8 cellular contexts compared by ENCODE assay signal in genomic region chr13:31742102-31742695, GRCh38. TPM values are rescaled to one million over a fixed set of nuclear protein-coding genes. Genes with fewer than 3 reads are reported as not detected.
DNase-seq lines count a peak whose midpoint lies in the region; ATAC-seq, FAIRE-seq and TF ChIP-seq lines count a peak whose summit lies in the region.

No MANE protein-coding gene starts in this region.

- peak; percentile 14 to 50 for DNase-seq in A549 (ENCODE audit: low read depth in 1 of 2, low spot score in 1 of 2)
- DNase-seq in GM13977 (ENCODE audit: low spot score), result peak; percentile 53
- DNase-seq in NCI-H2107 treated with DMSO at 0.1 percent for 48 hours (lab: John Stamatoyannopoulos, UW; ENCODE audit: unreplicated experiment), result peak; percentile 29
- peak; percentile 51 to 56 for DNase-seq in activated CD4-positive, alpha-beta T cell treated with anti-CD3 and anti-CD28 coated beads for 4 hours
- DNase-seq in dedifferentiated amniotic fluid mesenchymal stem cell (ENCODE audit: extremely low spot score), result peak; percentile 59
- peak; percentile 56 for DNase-seq in lower lobe of right lung
- peak; percentile 52 for DNase-seq in stimulated activated CD8-positive, alpha-beta memory T cell treated with anti-CD3 and anti-CD28 coated beads, Interleukin-12 subunit alpha, Interleukin-12 subunit beta, amount 100 ng/mL, for 1 hour (ENCODE audit: low read depth)

- POLR2A ChIA-PET in A549 (lab: Yijun Ruan, JAX), result no interaction called here

- CTCF ChIA-PET in A549 (lab: Yijun Ruan, JAX), result interaction anchor here (0.8 to 2.6 kb wide), 8 partner anchors 9 to 568 kb away, joined by 3 to 11 read pairs (median 3); no protein-coding TSS in a partner anchor

- H3K4me1 ChIP-seq in A549, result no peaks in the 10 kb centered on the region
- H3K4me1 ChIP-seq in lower lobe of right lung, result peaks cover 4% of the 10 kb centered on the region

- no peak for TF ChIP-seq POLR2A in A549 (IDR thresholded peaks at IDR 0.05; ENCODE audit: low read length)

- TF ChIP-seq CTCF in A549 (IDR thresholded peaks at IDR 0.05), result peak; percentile 72
- TF ChIP-seq CTCF in GM13977 (IDR thresholded peaks at IDR 0.05; ENCODE audit: extremely low read depth, insufficient read depth, missing control alignments), result peak; percentile 90
- peak; percentile 99 for TF ChIP-seq CTCF in lower lobe of right lung (IDR thresholded peaks at IDR 0.05)

- no peak for TF ChIP-seq EP300 in A549 (IDR thresholded peaks at IDR 0.05)

- no peaks in the 10 kb centered on the region for H3K36me3 ChIP-seq in lower lobe of right lung

- H3K4me3 ChIP-seq in A549 (no peak overlapping the region), lower lobe of right lung (no peak overlapping the region)

- intact Hi-C loops in lower lobe of right lung (cut with DNase I), result no loop called here

- in situ Hi-C loops in GM13977 (cut with MboI; ENCODE audit: low pct_unique_long_range_greater_than_20kb, low sequenced_read_pairs, unreplicated experiment), result loop anchor here (25.0 kb wide), 1 partner anchor 305 kb away; no protein-coding TSS in a partner anchor

- under 1% methylated on average over 7 of the region's 7 CpGs for WGBS in A549 (ENCODE audit: missing lambda C conversion rate)

- no peaks in the 10 kb centered on the region for H3K9me3 ChIP-seq in A549
- H3K9me3 ChIP-seq in lower lobe of right lung, result no peaks in the 10 kb centered on the region

- H3K4me2 ChIP-seq in A549, result peak overlapping the region; percentile 41; the same call in 2 of the 3 replicates

- peak; percentile 71 to 85; a peak in 5 of 6 replicates for ATAC-seq in A549
- peak; percentile 98 for ATAC-seq in HG02938 (IDR thresholded peaks at IDR 0.05; ENCODE audit: unreplicated experiment)
- ATAC-seq in lower lobe of right lung, result peak; percentile 86

- H3K27me3 ChIP-seq in lower lobe of right lung (ENCODE audit: low read depth), result no peaks in the 10 kb centered on the region

- TF ChIP-seq RAD21 in A549 (conservative IDR thresholded peaks at IDR 0.05 in 1 of 2, IDR thresholded peaks at IDR 0.05 in 1 of 2), result peak; percentile 70 to 79

- FAIRE-seq in A549 (lab: Jason Lieb, UNC), result no peak

- no peak overlapping the region for H3K27ac ChIP-seq in A549
- no peak overlapping the region for H3K27ac ChIP-seq in lower lobe of right lung

TF ChIP-seq in A549, 52 proteins besides CTCF, POLR2A, EP300 and RAD21:
- TF ChIP-seq, protein P1, sequence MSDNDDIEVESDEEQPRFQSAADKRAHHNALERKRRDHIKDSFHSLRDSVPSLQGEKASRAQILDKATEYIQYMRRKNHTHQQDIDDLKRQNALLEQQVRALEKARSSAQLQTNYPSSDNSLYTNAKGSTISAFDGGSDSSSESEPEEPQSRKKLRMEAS (IDR thresholded peaks at IDR 0.05), result no peak
- peak; percentile 50 for TF ChIP-seq SMC3 (IDR thresholded peaks at IDR 0.05)

RNA-seq across cellular contexts. Expression of gene RXFP2, which starts 2.9 kb away (rescaled TPM):
- not detected in 2 replicates for polyA plus RNA-seq in A549 (2011; rRNA removed)
- polyA plus RNA-seq in A549 (2012; cell fraction: cytosol; rRNA removed), result not detected in 2 replicates
- polyA plus RNA-seq in A549 (2012; cell fraction: nucleus; rRNA removed), result not detected in 2 replicates
- polyA plus RNA-seq in A549 (2017; fragmentation: RNase III; extraction: RNeasy Plus Mini Kit Qiagen cat#74134 plus additional on column Dnase treatment), result not detected in 3 replicates
- polyA minus RNA-seq in A549 (2011; rRNA and poly(A)+ RNA removed), result not detected in 2 replicates
- not detected for total RNA-seq in lower lobe of right lung
